ENCODE assay signal across 8 cellular contexts in genomic region chr21:39381009-39381408, GRCh38. TPM values are rescaled to one million over a fixed set of nuclear protein-coding genes. Genes with fewer than 3 reads are reported as not detected.
A peak's percentile ranks its signal among the peaks of the same experiment; 100 is the strongest.
DNase-seq lines count a peak whose midpoint lies in the region; ATAC-seq and TF ChIP-seq lines count a peak whose summit lies in the region.

No MANE protein-coding gene starts in this region.

- peak overlapping the region; percentile 92 for H3K4me3 ChIP-seq in AG04449 (ENCODE audit: low read depth, low read length)
- peak overlapping the region; percentile 79 to 85 for H3K4me3 ChIP-seq in ascending aorta
- H3K4me3 ChIP-seq in liver (ENCODE audit: low read depth in 1 of 3, low read length in 3 of 3), result peak overlapping the region; percentile 91 to 97 (median 95)
- peak overlapping the region; percentile 70 to 81 for H3K4me3 ChIP-seq in tibial artery

- ATAC-seq in HG02981 (IDR thresholded peaks at IDR 0.05; ENCODE audit: unreplicated experiment), result peak; percentile 4
- ATAC-seq in HG03469 (IDR thresholded peaks at IDR 0.05; ENCODE audit: unreplicated experiment), result no peak

- H3K27me3 ChIP-seq in ascending aorta, result no peaks in the 10 kb centered on the region
- no peaks in the 10 kb centered on the region for H3K27me3 ChIP-seq in liver (ENCODE audit: control insufficient read depth in 4 of 4, insufficient read depth in 4 of 4, low read length in 3 of 4)
- H3K27me3 ChIP-seq in tibial artery, result no peaks in the 10 kb centered on the region

- no peak for TF ChIP-seq CTCF in AG04449 (IDR thresholded peaks at IDR 0.05; ENCODE audit: insufficient read depth, low read length, missing control alignments)
- TF ChIP-seq CTCF in ascending aorta (IDR thresholded peaks at IDR 0.05), result no peak
- no peak for TF ChIP-seq CTCF in liver (IDR thresholded peaks at IDR 0.05; ENCODE audit: low read depth, low read length, missing input control)
- no peak for TF ChIP-seq CTCF in tibial artery (IDR thresholded peaks at IDR 0.05)

- H3K9ac ChIP-seq in liver (ENCODE audit: low read depth in 1 of 2, low read length in 2 of 2), result peak overlapping the region; percentile 67 to 91

- peak overlapping the region; percentile 95 to 96 for H3K27ac ChIP-seq in ascending aorta
- H3K27ac ChIP-seq in liver (ENCODE audit: low read depth in 1 of 2, low read length in 2 of 2), result peak overlapping the region; percentile 89 to 94
- H3K27ac ChIP-seq in tibial artery, result peak overlapping the region; percentile 86 to 94

- no peaks in the 10 kb centered on the region for H3K9me3 ChIP-seq in ascending aorta
- H3K9me3 ChIP-seq in liver (ENCODE audit: control insufficient read depth in 4 of 4, low read length in 3 of 4), result no peaks in the 10 kb centered on the region
- no peaks in the 10 kb centered on the region for H3K9me3 ChIP-seq in tibial artery

- intact Hi-C loops in ascending aorta (cut with DNase I) (loop anchor here (2.0 to 10.0 kb wide), 2 partner anchors 64 to 196 kb away; partner anchors contain the start of genes LCA5L and PSMG1), tibial artery (cut with DNase I; ENCODE audit: low total_unique reads) (loop anchor here (10.0 kb wide), 2 partner anchors 64 to 196 kb away; partner anchors contain the start of genes LCA5L and PSMG1)

- CTCF ChIA-PET in AG04449 (lab: Yijun Ruan, JAX), result interaction anchor here (1.3 kb wide), 1 partner anchor 9 kb away, joined by 4 read pairs; no protein-coding TSS in a partner anchor

- TF ChIP-seq RAD21 in liver (IDR thresholded peaks at IDR 0.05), result no peak

- DNase-seq in AG04449 (ENCODE audit: low read depth, low spot score) (no peak), ascending aorta (ENCODE audit: low spot score in 2 of 2) (no peak), tibial artery (no peak), HPDE6-E6E7 (ENCODE audit: extremely low spot score) (no peak), NCI-H1092 (lab: John Stamatoyannopoulos, UW) (no peak)

- 42% methylated on average over 12 of the region's 12 CpGs for WGBS in liver

- POLR2A ChIA-PET in AG04449 (lab: Yijun Ruan, JAX), result no interaction called here

- H3K4me1 ChIP-seq in ascending aorta (peaks cover 0 to 13% of the 10 kb centered on the region in 2 donors), liver (ENCODE audit: control insufficient read depth in 4 of 4, insufficient read depth in 4 of 4, low read length in 3 of 4) (peaks cover 0 to 18% (median 8%) of the 10 kb centered on the region in 4 donors), tibial artery (peaks cover 0 to 21% (median 14%) of the 10 kb centered on the region in 4 donors)

- no peaks in the 10 kb centered on the region for H3K36me3 ChIP-seq in ascending aorta
- no peaks in the 10 kb centered on the region for H3K36me3 ChIP-seq in liver (ENCODE audit: control insufficient read depth in 4 of 4, insufficient read depth in 3 of 4, low read depth in 1 of 4, low read length in 3 of 4)
- no peaks in the 10 kb centered on the region for H3K36me3 ChIP-seq in tibial artery

TF ChIP-seq in liver, 16 proteins besides CTCF, POLR2A, EP300 and RAD21:
- TF ChIP-seq TAF1 (conservative IDR thresholded peaks at IDR 0.05) (no peak), FOXA2 (IDR thresholded peaks at IDR 0.05) (no peak), GABPA (IDR thresholded peaks at IDR 0.05 in 1 of 2, conservative IDR thresholded peaks at IDR 0.05 in 1 of 2) (no peak), YY1 (IDR thresholded peaks at IDR 0.05) (no peak), ZBTB33 (IDR thresholded peaks at IDR 0.05) (no peak), EGR1 (IDR thresholded peaks at IDR 0.05; ENCODE audit: low read depth in 2 of 2) (no peak)
- TF ChIP-seq, protein P1, sequence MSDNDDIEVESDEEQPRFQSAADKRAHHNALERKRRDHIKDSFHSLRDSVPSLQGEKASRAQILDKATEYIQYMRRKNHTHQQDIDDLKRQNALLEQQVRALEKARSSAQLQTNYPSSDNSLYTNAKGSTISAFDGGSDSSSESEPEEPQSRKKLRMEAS (IDR thresholded peaks at IDR 0.05), result no peak

RNA-seq across cellular contexts. Expression of gene HMGN1, which starts 32.1 kb away (rescaled TPM):
- total RNA-seq in ascending aorta, result 22.7 TPM
- 10 to 100 TPM; 34.6 to 92.3 TPM for total RNA-seq in liver
- polyA plus RNA-seq in liver, result 10 to 100 TPM; 41.2 to 68.8 TPM
